Comparison of ENCODE assay signal across 1 cellular context in genomic region chr16:51399908-51400670, GRCh38.
TF ChIP-seq lines count a peak whose summit lies in the region.

No MANE protein-coding gene starts in this region.

TF ChIP-seq in H1, 55 proteins besides CTCF, POLR2A, EP300 and RAD21:
- TF ChIP-seq HDAC6 (IDR thresholded peaks at IDR 0.05; ENCODE audit: low read depth, low read length) = no peak
- no peak for TF ChIP-seq SIRT6 (IDR thresholded peaks at IDR 0.05; ENCODE audit: low read length)
- no peak for TF ChIP-seq SP2 (IDR thresholded peaks at IDR 0.05; ENCODE audit: low read length)
- no peak for TF ChIP-seq SIN3A (conservative IDR thresholded peaks at IDR 0.05 in 1 of 2, IDR thresholded peaks at IDR 0.05 in 1 of 2; ENCODE audit: low read depth in 1 of 2, low read length in 2 of 2)
- no peak for TF ChIP-seq SRF (IDR thresholded peaks at IDR 0.05; ENCODE audit: low read depth, low read length)
- no peak for TF ChIP-seq TAF1 (IDR thresholded peaks at IDR 0.05; ENCODE audit: low read depth, low read length)
- TF ChIP-seq PHF8 (conservative IDR thresholded peaks at IDR 0.05; ENCODE audit: low read depth, low read length) = no peak
- TF ChIP-seq FOSL1 (IDR thresholded peaks at IDR 0.05; ENCODE audit: insufficient read depth, low read depth, low read length) = no peak
- TF ChIP-seq CREB1 (IDR thresholded peaks at IDR 0.05) = no peak
- TF ChIP-seq NANOG (IDR thresholded peaks at IDR 0.05; ENCODE audit: insufficient read depth, low read depth, low read length, poor library complexity, severe bottlenecking) = no peak
- no peak for TF ChIP-seq EZH2 (IDR thresholded peaks at IDR 0.05; ENCODE audit: low read depth, low read length, severe bottlenecking)
- no peak for TF ChIP-seq TCF12 (IDR thresholded peaks at IDR 0.05; ENCODE audit: low read depth, low read length)
- TF ChIP-seq RBBP5 (IDR thresholded peaks at IDR 0.05; ENCODE audit: borderline replicate concordance, low read depth, low read length) = no peak
- TF ChIP-seq CHD2 (IDR thresholded peaks at IDR 0.05; ENCODE audit: low read length) = no peak
- no peak for TF ChIP-seq ZNF274 (IDR thresholded peaks at IDR 0.05; ENCODE audit: borderline replicate concordance, extremely low read depth, low read length)
